24 cellular contexts compared by ENCODE assay signal in the genomic region with DNA sequence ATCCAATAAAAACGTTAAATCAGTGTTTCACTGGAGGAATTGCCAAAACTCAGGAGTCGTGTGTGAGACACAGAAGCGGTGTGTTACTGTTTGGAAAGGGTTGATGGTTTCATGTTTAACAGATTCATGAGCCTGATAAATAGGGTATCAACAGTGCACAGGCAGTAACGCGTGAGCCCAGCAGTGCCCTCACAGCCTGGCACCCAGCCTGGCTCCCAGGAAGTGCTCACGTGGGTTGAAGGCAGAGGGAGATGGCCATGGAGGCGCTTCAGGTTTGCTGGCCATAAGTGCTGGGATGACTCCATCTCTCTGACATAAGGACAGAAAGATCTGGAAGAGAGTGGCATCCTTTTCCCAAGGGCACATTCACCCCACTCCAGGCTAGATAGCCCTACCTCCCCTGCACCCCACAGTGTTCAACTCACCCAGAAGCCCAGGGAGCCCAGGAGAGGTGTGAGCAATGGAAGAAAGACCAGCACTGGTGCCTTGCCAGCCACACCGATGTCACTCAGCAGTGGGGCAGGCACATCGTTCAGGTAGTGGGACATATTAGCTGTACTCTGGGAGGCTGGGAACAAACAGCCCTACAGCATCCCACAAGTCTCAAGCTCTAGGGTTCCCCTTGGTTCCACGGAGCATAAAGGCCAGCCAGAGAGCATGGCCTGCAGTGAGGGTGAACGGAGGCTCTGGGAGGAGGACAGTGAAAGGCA.
DNase-seq lines count a peak whose midpoint lies in the region; ATAC-seq and TF ChIP-seq lines count a peak whose summit lies in the region.
"Had no signal": no experiment of that assay in that cellular context is flagged by ENCODE, and none has a peak within 500 bp of the region (broad histone marks: within the 10 kb centered on the region; RNA-seq: fewer than 3 reads in every experiment).

No MANE protein-coding gene starts in this region.

- DNase-seq in LNCaP clone FGC (ENCODE audit: low read depth) (peak; percentile 54), stomach (peak; percentile 41), GM19238 (ENCODE audit: insufficient read length, low spot score) (no peak), gastrocnemius medialis (no peak)
- no peak for DNase-seq in activated CD4-positive, alpha-beta T cell treated with anti-CD3 and anti-CD28 coated beads, Interleukin-2, amount 50 U/mL, for 48 hours
- DNase-seq: CD8-positive, alpha-beta T cell; DND-41; GM23248; HCEC 1CT; NCI-H1092 treated with DMSO at 0.1 percent for 48 hours; NCI-H146; NCI-H2029; NCI-H226; NCI-H510A treated with DMSO at 0.1 percent for 48 hours; NCI-H774; OCI-M1; SHP77 had no signal

- no peaks in the 10 kb centered on the region for H3K27me3 Mint-ChIP-seq in nephron (ENCODE audit: low read depth)

- H3K27me3 ChIP-seq in stomach (no peaks in the 10 kb centered on the region), gastrocnemius medialis (no peaks in the 10 kb centered on the region)
- H3K27me3 ChIP-seq: BLaER1 had no signal

- no peak overlapping the region for H3K4me3 Mint-ChIP-seq in nephron
- H3K4me3 Mint-ChIP-seq: CD8-positive, alpha-beta T cell had no signal

- H3K36me3 ChIP-seq in stomach, result no peaks in the 10 kb centered on the region
- no peaks in the 10 kb centered on the region for H3K36me3 ChIP-seq in gastrocnemius medialis
- H3K36me3 ChIP-seq: BLaER1 had no signal

- intact Hi-C loops in stomach (cut with DNase I; ENCODE audit: low total_unique reads) (loop anchor here (10.0 kb wide), 1 partner anchor 69 kb away; no protein-coding TSS in a partner anchor), gastrocnemius medialis (cut with DNase I; ENCODE audit: low total_unique reads) (no loop called here)

- H3K9me3 Mint-ChIP-seq in nephron, result no peaks in the 10 kb centered on the region
- H3K9me3 Mint-ChIP-seq: CD8-positive, alpha-beta T cell had no signal

- TF ChIP-seq CTCF in LNCaP clone FGC (IDR thresholded peaks at IDR 0.05; ENCODE audit: control insufficient read depth, extremely low read depth, insufficient read depth) (no peak), VCaP (conservative IDR thresholded peaks at IDR 0.05) (no peak), nephron (IDR thresholded peaks at IDR 0.05; ENCODE audit: unreplicated experiment in 3 of 3) (no peak), stomach (IDR thresholded peaks at IDR 0.05) (no peak), gastrocnemius medialis (IDR thresholded peaks at IDR 0.05 in 4 of 5, conservative IDR thresholded peaks at IDR 0.05 in 1 of 5) (no peak)

- no peaks in the 10 kb centered on the region for H3K36me3 Mint-ChIP-seq in nephron (ENCODE audit: low read depth)
- H3K36me3 Mint-ChIP-seq: CD8-positive, alpha-beta T cell had no signal

- TF ChIP-seq EP300 in stomach (IDR thresholded peaks at IDR 0.05), result no peak

- 29 to 55% (median 42%) methylated on average over 10 to 11 of the region's 11 CpGs for WGBS in stomach, 5 donors

- H3K9me3 ChIP-seq in stomach (no peaks in the 10 kb centered on the region), gastrocnemius medialis (no peaks in the 10 kb centered on the region)
- H3K9me3 ChIP-seq: BLaER1 had no signal

- H3K27ac ChIP-seq in VCaP, result peak overlapping the region; percentile 81
- no peak overlapping the region for H3K27ac ChIP-seq in stomach
- no peak overlapping the region for H3K27ac ChIP-seq in gastrocnemius medialis
- H3K27ac ChIP-seq: BLaER1, GM23248, HL-60 had no signal

- H3K27ac Mint-ChIP-seq in nephron, result peak overlapping the region in 2 of 3 experiments; percentile 30 to 55
- H3K27ac Mint-ChIP-seq: CD8-positive, alpha-beta T cell had no signal

- TF ChIP-seq POLR2A in stomach (IDR thresholded peaks at IDR 0.05) (no peak), gastrocnemius medialis (IDR thresholded peaks at IDR 0.05) (no peak)

- H3K4me3 ChIP-seq in LNCaP clone FGC (ENCODE audit: low read depth, low read length) (no peak overlapping the region), stomach (no peak overlapping the region), gastrocnemius medialis (no peak overlapping the region)
- H3K4me3 ChIP-seq: BLaER1, GM12878, GM23248, K562 had no signal

- peaks cover 11% of the 10 kb centered on the region for H3K4me1 Mint-ChIP-seq in nephron

- peaks cover 1 to 10% (median 8%) of the 10 kb centered on the region in 4 donors for H3K4me1 ChIP-seq in stomach
- H3K4me1 ChIP-seq in gastrocnemius medialis, result no peaks in the 10 kb centered on the region

- in situ Hi-C loops in gastrocnemius medialis (cut with MboI; ENCODE audit: low sequenced_read_pairs in 4 of 4), result no loop called here

- ATAC-seq in gastrocnemius medialis, result no peak
- ATAC-seq: CD8-positive, alpha-beta T cell; GM12878; HepG2; K562 had no signal

Comparison
In these comparisons a context has a peak if more than half of its experiments do, and no peak if none do; other contexts are left out.
1. DNase-seq: peak in LNCaP clone FGC (single experiment) and stomach (single experiment); none in GM19238 (single experiment), activated CD4-positive, alpha-beta T cell treated with anti-CD3 and anti-CD28 coated beads, Interleukin-2, amount 50 U/mL, for 48 hours (0 of 2) and gastrocnemius medialis (0 of 2).